In the genomic region with DNA sequence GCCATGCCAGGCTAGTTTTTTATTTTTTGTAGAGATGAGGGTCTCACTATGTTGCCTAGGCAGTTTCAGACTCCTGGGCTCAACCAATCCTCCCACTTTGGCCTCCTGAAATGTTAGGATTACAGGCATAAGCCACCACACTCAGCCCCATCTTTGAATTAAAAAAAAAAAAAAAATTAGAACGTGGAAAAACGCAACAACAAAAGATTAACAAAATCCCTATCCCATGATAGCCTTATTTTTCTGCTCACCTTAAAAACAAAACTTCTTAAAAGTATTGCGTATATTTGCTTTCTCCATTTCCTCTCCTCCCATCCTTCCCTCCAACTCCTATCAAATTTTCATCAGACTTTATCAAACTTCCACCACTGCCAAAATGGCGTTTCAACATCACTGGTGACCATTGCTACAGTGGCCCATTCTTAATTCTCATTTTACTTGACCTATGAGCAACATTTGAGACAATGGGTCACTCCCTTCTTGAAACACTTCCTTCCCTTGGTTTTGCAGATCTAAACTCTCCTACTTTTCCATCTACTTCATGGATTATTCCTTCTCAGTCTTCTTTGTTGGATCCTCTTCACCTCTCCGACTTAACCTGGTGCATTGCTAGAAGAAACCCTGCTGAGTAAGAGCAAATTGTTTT, we compare ENCODE assay signal across 8 cellular contexts. TPM values are rescaled to one million over a fixed set of nuclear protein-coding genes. Genes with fewer than 3 reads are reported as not detected.
A peak's percentile ranks its signal among the peaks of the same experiment; 100 is the strongest.
DNase-seq lines count a peak whose midpoint lies in the region; ATAC-seq and TF ChIP-seq lines count a peak whose summit lies in the region.

No MANE protein-coding gene starts in this region.

- H3K9me2 ChIP-seq in MM.1S (replicated peaks; ENCODE audit: insufficient read depth, low read length) = no peaks in the 10 kb centered on the region

- H3K9me3 ChIP-seq in MM.1S (replicated peaks; ENCODE audit: insufficient read depth, low read length) = no peaks in the 10 kb centered on the region
- peaks cover 9% of the 10 kb centered on the region for H3K9me3 ChIP-seq in mesenchymal stem cell (ENCODE audit: control insufficient read depth, low read length)
- H3K9me3 ChIP-seq in aorta (ENCODE audit: control insufficient read depth, low read length) = no peaks in the 10 kb centered on the region

- no peak overlapping the region for H4K91ac ChIP-seq in mesenchymal stem cell (ENCODE audit: low read length)

- H3K79me2 ChIP-seq in MM.1S (ENCODE audit: low read length) = no peaks in the 10 kb centered on the region

- H4K20me1 ChIP-seq in MM.1S (ENCODE audit: insufficient read depth, low read length) = no peaks in the 10 kb centered on the region

- H3K4me3 ChIP-seq in MM.1S (ENCODE audit: low read length) (peak overlapping the region; percentile 71), mesenchymal stem cell (ENCODE audit: insufficient read depth in 1 of 2, low read depth in 1 of 2, low read length in 2 of 2) (peak overlapping the region in 1 of 2 experiments; percentile 99), aorta (ENCODE audit: low read length in 2 of 2) (peak overlapping the region; percentile 9 to 61)

- H3F3A ChIP-seq in MM.1S (ENCODE audit: insufficient read depth, low read length) = 0 out of 2 replicates have a peak, but pooled peaks cover 5% of the 10 kb centered on the region

- H3K14ac ChIP-seq in mesenchymal stem cell (ENCODE audit: low read length in 2 of 2) = no peak overlapping the region

- CTCF ChIA-PET in activated CD4-positive, alpha-beta T cell treated with anti-CD3 and anti-CD28 coated beads for 36 hours (lab: Charles Lee) = interaction anchor here (0.7 to 2.4 kb wide), 11 partner anchors 21 to 422 kb away, joined by 3 to 15 read pairs (median 3); a partner anchor contains a TSS

- no peak overlapping the region for H2BK15ac ChIP-seq in mesenchymal stem cell (ENCODE audit: low read depth, poor library complexity, severe bottlenecking)

- H3K79me1 ChIP-seq in mesenchymal stem cell (replicated peaks; ENCODE audit: low read length, poor library complexity, severe bottlenecking) = peaks cover 3% of the 10 kb centered on the region

- POLR2A ChIA-PET in activated CD4-positive, alpha-beta T cell treated with anti-CD3 and anti-CD28 coated beads for 36 hours (lab: Charles Lee) = interaction anchor here (0.8 to 1.0 kb wide), 2 partner anchors 158 to 449 kb away, joined by 3 read pairs; a partner anchor contains a TSS

- peaks cover 17% of the 10 kb centered on the region for H3K4me1 Mint-ChIP-seq in activated CD4-positive, alpha-beta T cell treated with anti-CD3 and anti-CD28 coated beads for 36 hours

- H3K27me3 Mint-ChIP-seq in activated CD4-positive, alpha-beta T cell treated with anti-CD3 and anti-CD28 coated beads for 36 hours = peaks cover 10% of the 10 kb centered on the region

- no peak overlapping the region for H2BK12ac ChIP-seq in mesenchymal stem cell (ENCODE audit: low read length in 2 of 2)

- TF ChIP-seq CTCF in MM.1S (IDR thresholded peaks at IDR 0.05; ENCODE audit: low read length) = no peak

- peaks cover 3% of the 10 kb centered on the region; the same call in 1 of the 2 replicates for H3K4me1 ChIP-seq in MM.1S (ENCODE audit: low read length)
- H3K4me1 ChIP-seq in mesenchymal stem cell (ENCODE audit: control insufficient read depth, insufficient read depth, low read depth, low read length) = no peaks in the 10 kb centered on the region
- peaks cover 0 to 2% of the 10 kb centered on the region in 2 donors for H3K4me1 ChIP-seq in aorta (ENCODE audit: control insufficient read depth in 1 of 2, insufficient read depth in 2 of 2, low read length in 2 of 2)

- H3K18ac ChIP-seq in mesenchymal stem cell (ENCODE audit: low read depth in 1 of 2, low read length in 2 of 2) = no peak overlapping the region

- H3K23ac ChIP-seq in mesenchymal stem cell (ENCODE audit: low read length in 2 of 2) = no peak overlapping the region

- no peak overlapping the region for H2BK5ac ChIP-seq in mesenchymal stem cell (ENCODE audit: low read depth, low read length, poor library complexity, severe bottlenecking)

- peak overlapping the region; percentile 50 to 81 for H3K4ac ChIP-seq in mesenchymal stem cell (ENCODE audit: low read depth in 1 of 2, low read length in 2 of 2)

- H3K36me3 ChIP-seq in MM.1S (replicated peaks; ENCODE audit: insufficient read depth, low read length) = no peaks in the 10 kb centered on the region
- no peaks in the 10 kb centered on the region for H3K36me3 ChIP-seq in mesenchymal stem cell (ENCODE audit: control insufficient read depth in 1 of 2, insufficient read depth in 2 of 2, low read depth in 1 of 2, low read length in 2 of 2)
- no peaks in the 10 kb centered on the region for H3K36me3 ChIP-seq in aorta (ENCODE audit: control insufficient read depth in 1 of 2, insufficient read depth in 2 of 2, low read length in 1 of 2)

- no peak overlapping the region for H2AK5ac ChIP-seq in mesenchymal stem cell (ENCODE audit: low read length, severe bottlenecking)

- ATAC-seq in activated CD4-positive, alpha-beta T cell treated with anti-CD3 and anti-CD28 coated beads for 36 hours = no peak
- ATAC-seq in aorta (ENCODE audit: low FRiP score) (peak; percentile 55), HG02981 (IDR thresholded peaks at IDR 0.05; ENCODE audit: unreplicated experiment) (no peak)

- H3K36me3 Mint-ChIP-seq in activated CD4-positive, alpha-beta T cell treated with anti-CD3 and anti-CD28 coated beads for 36 hours (ENCODE audit: low read depth) = peaks cover 16% of the 10 kb centered on the region

- H3K9ac ChIP-seq in MM.1S (ENCODE audit: low read length) = peak overlapping the region; percentile 43; the same call in 1 of the 2 replicates
- peak overlapping the region; percentile 88 for H3K9ac ChIP-seq in mesenchymal stem cell (ENCODE audit: low read length)

- H2AFZ ChIP-seq in MM.1S (ENCODE audit: low read length) (peak overlapping the region; percentile 97), mesenchymal stem cell (ENCODE audit: low read depth, low read length) (peak overlapping the region; percentile 69)

- intact Hi-C loops in activated CD4-positive, alpha-beta T cell treated with anti-CD3 and anti-CD28 coated beads for 36 hours (cut with DNase I, micrococcal nuclease) = loop anchor here (1.0 to 5.0 kb wide), 8 partner anchors 23 to 369 kb away; a partner anchor contains a TSS
- intact Hi-C loops in aorta (cut with DNase I) = no loop called here

- DNase-seq in activated CD4-positive, alpha-beta T cell treated with anti-CD3 and anti-CD28 coated beads for 36 hours = no peak
- DNase-seq in activated CD4-positive, alpha-beta T cell treated with anti-CD3 and anti-CD28 coated beads, Interleukin-2, amount 50 U/mL, for 4 hours = no peak
- no peak for DNase-seq in MM.1S
- peak; percentile 17 for DNase-seq in cerebellum (ENCODE audit: low spot score)
- DNase-seq in mesenchymal stem cell = no peak
- DNase-seq in aorta = no peak
- DNase-seq in COLO668 (lab: John Stamatoyannopoulos, UW; ENCODE audit: unreplicated experiment) = no peak

- H4K8ac ChIP-seq in mesenchymal stem cell (ENCODE audit: low read length) = no peak overlapping the region

- H3K27me3 ChIP-seq in MM.1S (replicated peaks; ENCODE audit: insufficient read depth, low read length) (no peaks in the 10 kb centered on the region), mesenchymal stem cell (ENCODE audit: control insufficient read depth in 1 of 2, insufficient read depth in 1 of 2, low read length in 2 of 2) (no peaks in the 10 kb centered on the region), aorta (ENCODE audit: control insufficient read depth in 1 of 2, insufficient read depth in 2 of 2, low read length in 1 of 2) (no peaks in the 10 kb centered on the region)

- WGBS in mesenchymal stem cell = 65% methylated on average over 5 of the region's 5 CpGs
- 27 to 30% methylated on average over 5 of the region's 5 CpGs for whole genome bisulfite sequencing in aorta, 2 donors

- H3K9me3 Mint-ChIP-seq in activated CD4-positive, alpha-beta T cell treated with anti-CD3 and anti-CD28 coated beads for 36 hours (ENCODE audit: low read depth) = peaks cover 12% of the 10 kb centered on the region

- H3K27ac Mint-ChIP-seq in activated CD4-positive, alpha-beta T cell treated with anti-CD3 and anti-CD28 coated beads for 36 hours = peak overlapping the region; percentile 83

- H3K4me3 Mint-ChIP-seq in activated CD4-positive, alpha-beta T cell treated with anti-CD3 and anti-CD28 coated beads for 36 hours = peak overlapping the region; percentile 88

- H3K4me2 ChIP-seq in MM.1S (ENCODE audit: low read depth, low read length) (peak overlapping the region; percentile 90), mesenchymal stem cell (ENCODE audit: low read length, poor library complexity, severe bottlenecking) (peak overlapping the region; percentile 47)

- H2BK120ac ChIP-seq in mesenchymal stem cell (ENCODE audit: low read depth, low read length) = no peak overlapping the region

- peak overlapping the region; percentile 37; the same call in 1 of the 2 replicates for H3K27ac ChIP-seq in MM.1S (ENCODE audit: low read length)
- H3K27ac ChIP-seq in mesenchymal stem cell (ENCODE audit: low read length, poor library complexity, severe bottlenecking) = peak overlapping the region; percentile 90
- peak overlapping the region in 1 of 2 donors; percentile 11 for H3K27ac ChIP-seq in aorta (ENCODE audit: low read depth in 1 of 2, low read length in 2 of 2)

RNA-seq across cellular contexts. Expression of a gene that starts 0.6 kb away (rescaled TPM):
- 1 to 10 TPM; 4.5 to 6.6 TPM for total RNA-seq in activated CD4-positive, alpha-beta T cell treated with anti-CD3 and anti-CD28 coated beads for 36 hours
- total RNA-seq in cerebellum (8.5 TPM), aorta (1 to 10 TPM; 3.9 to 6.4 TPM)
- polyA plus RNA-seq in mesenchymal stem cell (2013, experiment 1 of 2) = 2.4 TPM
- 2.3 TPM for polyA plus RNA-seq in mesenchymal stem cell (2013, experiment 2 of 2)
- polyA plus RNA-seq in aorta = 1 to 10 TPM; 1.8 to 5.1 TPM

RNA-seq across cellular contexts. Expression of a gene that starts 22.3 kb away (rescaled TPM):
- 10 to 100 TPM in 1 of 2 experiments, 1 to 10 TPM in 1; 9.5 to 11.9 TPM for total RNA-seq in activated CD4-positive, alpha-beta T cell treated with anti-CD3 and anti-CD28 coated beads for 36 hours
- 18.4 TPM for total RNA-seq in cerebellum
- 5.1 TPM for polyA plus RNA-seq in mesenchymal stem cell (2013, experiment 1 of 2)
- 4.3 TPM for polyA plus RNA-seq in mesenchymal stem cell (2013, experiment 2 of 2)
- 1 to 10 TPM; 4.4 to 7.8 TPM for total RNA-seq in aorta
- 1 to 10 TPM; 3.5 to 9.1 TPM for polyA plus RNA-seq in aorta

RNA-seq across cellular contexts. Expression of a gene that starts 53.8 kb away (rescaled TPM):
- total RNA-seq in activated CD4-positive, alpha-beta T cell treated with anti-CD3 and anti-CD28 coated beads for 36 hours = 1 to 10 TPM; 4.6 to 5.4 TPM
- total RNA-seq in cerebellum (10.5 TPM), aorta (1 to 10 TPM; 3.5 to 3.8 TPM)
- 2.0 TPM for polyA plus RNA-seq in mesenchymal stem cell (2013, experiment 1 of 2)
- 1.8 TPM for polyA plus RNA-seq in mesenchymal stem cell (2013, experiment 2 of 2)
- polyA plus RNA-seq in aorta = 1 to 10 TPM; 2.5 to 3.9 TPM

Comparison
In these comparisons a context has a peak if more than half of its experiments do, and no peak if none do; other contexts are left out.
1. intact Hi-C loops: an anchor here in activated CD4-positive, alpha-beta T cell treated with anti-CD3 and anti-CD28 coated beads for 36 hours (1.0 to 5.0 kb wide); none called in aorta.